11 cellular contexts compared by ENCODE assay signal in genomic region chr11:115950660-115951059, GRCh38.
"Had no signal": no experiment of that assay in that cellular context is flagged by ENCODE, and none has a peak within 500 bp of the region (broad histone marks: within the 10 kb centered on the region; RNA-seq: fewer than 3 reads in every experiment).

No MANE protein-coding gene starts in this region.

- H3K36me3 ChIP-seq: HAP-1 had no signal

- H3K4me2 ChIP-seq: GM23338 had no signal

- DNase-seq: GM23248, GOT3, H7, H9, HCEC 1CT, HFFc6 had no signal

- ATAC-seq: GM23338, HCT116 had no signal

- FAIRE-seq: H1, H54 had no signal

- H3K27ac ChIP-seq: GM23248 had no signal

- H3K9ac ChIP-seq: GM23248 had no signal

- H2AFZ ChIP-seq: GM23248, GM23338 had no signal

- H3K9me3 ChIP-seq: HAP-1 had no signal

- H3K4me3 ChIP-seq: GM23248, GM23338, HAP-1 had no signal
